Comparison of ENCODE assay signal across 8 cellular contexts in the genomic region with DNA sequence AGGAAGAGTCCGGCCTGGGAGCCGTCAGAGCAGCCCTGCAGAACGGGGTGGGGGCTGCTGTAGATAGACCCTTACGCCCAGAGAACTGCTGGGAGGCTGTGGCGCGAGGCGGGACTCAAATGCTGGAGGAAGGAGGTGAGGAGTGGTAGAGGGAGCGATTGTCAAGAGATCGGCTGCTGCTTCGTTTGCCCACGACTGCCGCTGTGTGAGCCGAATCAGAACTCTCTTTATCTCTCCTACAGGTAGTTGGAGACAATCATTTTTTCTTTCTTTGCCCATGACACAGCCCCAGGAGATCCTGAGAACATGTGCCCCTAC. TPM values are rescaled to one million over a fixed set of nuclear protein-coding genes. Genes with fewer than 3 reads are reported as not detected.
A peak's percentile ranks its signal among the peaks of the same experiment; 100 is the strongest.
DNase-seq lines count a peak whose midpoint lies in the region; ATAC-seq, FAIRE-seq and TF ChIP-seq lines count a peak whose summit lies in the region.

No MANE protein-coding gene starts in this region.

- no peak for DNase-seq in activated CD8-positive, alpha-beta memory T cell treated with anti-CD3 and anti-CD28 coated beads, Interleukin-2, amount 10 ng/mL, durations not matched to agents 7 days and 5 days
- no peak for DNase-seq in activated CD8-positive, alpha-beta memory T cell treated with anti-CD3 and anti-CD28 coated beads, Interleukin-2, amount 50 U/mL, for 48 hours
- DNase-seq in activated naive CD8-positive, alpha-beta T cell treated with anti-CD3 and anti-CD28 coated beads, Interleukin-2, amount 50 U/mL, for 24 hours: peak; percentile 38
- DNase-seq in keratinocyte (ENCODE audit: low read depth, low spot score) (no peak), stomach (no peak)

- peak overlapping the region; percentile 96 for H2AFZ ChIP-seq in keratinocyte (ENCODE audit: control insufficient read depth, low read length)

- H3K27ac ChIP-seq in keratinocyte (ENCODE audit: control insufficient read depth, insufficient read depth, low read length) (peak overlapping the region; percentile 92), stomach (peak overlapping the region; percentile 80 to 94 (median 92))

- H3K4me1 Mint-ChIP-seq in activated CD8-positive, alpha-beta memory T cell treated with anti-CD3 and anti-CD28 coated beads, Interleukin-2, amount 10 ng/mL, durations not matched to agents 7 days and 5 days: peaks cover 43% of the 10 kb centered on the region
- H3K4me1 Mint-ChIP-seq in activated naive CD8-positive, alpha-beta T cell treated with anti-CD3 and anti-CD28 coated beads, Interleukin-2, amount 50 U/mL, for 24 hours: peaks cover 64% of the 10 kb centered on the region

- peak overlapping the region; percentile 92 for H3K9ac ChIP-seq in keratinocyte (ENCODE audit: control insufficient read depth, extremely low read depth, insufficient read depth, low read length)

- peak overlapping the region; percentile 99 for H3K4me2 ChIP-seq in keratinocyte (ENCODE audit: control insufficient read depth, extremely low read depth, insufficient read depth, low read depth, low read length)

- intact Hi-C loops in stomach (cut with DNase I; ENCODE audit: low total_unique reads): no loop called here

- ATAC-seq in activated CD8-positive, alpha-beta memory T cell treated with anti-CD3 and anti-CD28 coated beads, Interleukin-2, amount 10 ng/mL, durations not matched to agents 7 days and 5 days: peak; percentile 28
- peak; percentile 17 for ATAC-seq in activated naive CD8-positive, alpha-beta T cell treated with anti-CD3 and anti-CD28 coated beads, Interleukin-2, amount 50 U/mL, for 24 hours
- ATAC-seq in HG02678 (IDR thresholded peaks at IDR 0.05; ENCODE audit: unreplicated experiment): no peak
- ATAC-seq in GM18868 (IDR thresholded peaks at IDR 0.05; ENCODE audit: unreplicated experiment): no peak

- peaks cover 43% of the 10 kb centered on the region for H3K79me2 ChIP-seq in keratinocyte (ENCODE audit: control insufficient read depth, insufficient read depth, low read length)

- 0 to 1% (median 0%) methylated on average over 12 to 13 of the region's 13 CpGs for WGBS in stomach, 5 donors

- no peak for FAIRE-seq in keratinocyte (lab: Jason Lieb, UNC)

- H3K9me3 ChIP-seq in keratinocyte (ENCODE audit: control insufficient read depth, low read depth, low read length) (no peaks in the 10 kb centered on the region), stomach (no peaks in the 10 kb centered on the region)

- H3K36me3 Mint-ChIP-seq in activated CD8-positive, alpha-beta memory T cell treated with anti-CD3 and anti-CD28 coated beads, Interleukin-2, amount 10 ng/mL, durations not matched to agents 7 days and 5 days: peaks cover 22% of the 10 kb centered on the region
- H3K36me3 Mint-ChIP-seq in activated naive CD8-positive, alpha-beta T cell treated with anti-CD3 and anti-CD28 coated beads, Interleukin-2, amount 50 U/mL, for 24 hours (ENCODE audit: low read depth): peaks cover 30% of the 10 kb centered on the region

- TF ChIP-seq CTCF in LNCAP (IDR thresholded peaks at IDR 0.05): peak; percentile 19; the same call in 1 of the 2 replicates
- peak in 1 of 3 experiments; percentile 40 for TF ChIP-seq CTCF in keratinocyte (optimal IDR thresholded peaks at IDR 0.05 in 1 of 3, IDR thresholded peaks at IDR 0.05 in 1 of 3, conservative IDR thresholded peaks at IDR 0.05 in 1 of 3; ENCODE audit: extremely low read depth in 1 of 3, insufficient read depth in 2 of 3, low read length in 3 of 3)
- no peak for TF ChIP-seq CTCF in stomach (IDR thresholded peaks at IDR 0.05)

- TF ChIP-seq POLR2A in stomach (IDR thresholded peaks at IDR 0.05): no peak

- H3K27me3 Mint-ChIP-seq in activated CD8-positive, alpha-beta memory T cell treated with anti-CD3 and anti-CD28 coated beads, Interleukin-2, amount 10 ng/mL, durations not matched to agents 7 days and 5 days: no peaks in the 10 kb centered on the region
- no peaks in the 10 kb centered on the region for H3K27me3 Mint-ChIP-seq in activated naive CD8-positive, alpha-beta T cell treated with anti-CD3 and anti-CD28 coated beads, Interleukin-2, amount 50 U/mL, for 24 hours

- peak overlapping the region; percentile 85 for H3K27ac Mint-ChIP-seq in activated CD8-positive, alpha-beta memory T cell treated with anti-CD3 and anti-CD28 coated beads, Interleukin-2, amount 10 ng/mL, durations not matched to agents 7 days and 5 days
- H3K27ac Mint-ChIP-seq in activated naive CD8-positive, alpha-beta T cell treated with anti-CD3 and anti-CD28 coated beads, Interleukin-2, amount 50 U/mL, for 24 hours: peak overlapping the region; percentile 93

- H3K27me3 ChIP-seq in keratinocyte (ENCODE audit: control insufficient read depth, extremely low read depth, insufficient read depth, low read length): no peaks in the 10 kb centered on the region
- H3K27me3 ChIP-seq in stomach: no peaks in the 10 kb centered on the region

- H3K36me3 ChIP-seq in keratinocyte (ENCODE audit: control insufficient read depth in 2 of 2, extremely low read depth in 1 of 2, insufficient read depth in 2 of 2, low read length in 2 of 2) (peaks cover 7% of the 10 kb centered on the region in 2 experiments), stomach (peaks cover 9 to 16% (median 15%) of the 10 kb centered on the region in 4 donors)

- dilution Hi-C loops in keratinocyte (cut with MboI; ENCODE audit: extremely low pct_ligation_motif_present, low sequenced_read_pairs): no loop called here

- peak overlapping the region; percentile 97 for H3K4me3 Mint-ChIP-seq in activated CD8-positive, alpha-beta memory T cell treated with anti-CD3 and anti-CD28 coated beads, Interleukin-2, amount 10 ng/mL, durations not matched to agents 7 days and 5 days
- H3K4me3 Mint-ChIP-seq in activated naive CD8-positive, alpha-beta T cell treated with anti-CD3 and anti-CD28 coated beads, Interleukin-2, amount 50 U/mL, for 24 hours: peak overlapping the region; percentile 98

- H3K9me1 ChIP-seq in keratinocyte (ENCODE audit: control insufficient read depth, extremely low read depth, insufficient read depth, low read length): no peaks in the 10 kb centered on the region

- H3K4me3 ChIP-seq in keratinocyte (ENCODE audit: control insufficient read depth in 2 of 3, extremely low read depth in 1 of 3, insufficient read depth in 2 of 3, low read depth in 1 of 3, low read length in 3 of 3) (peak overlapping the region; percentile 70 to 98 (median 96)), stomach (peak overlapping the region; percentile 86 to 98 (median 92))

- H3K4me1 ChIP-seq in keratinocyte (ENCODE audit: control insufficient read depth, extremely low read depth, insufficient read depth, low read length): peaks cover 34% of the 10 kb centered on the region
- peaks cover 16 to 65% (median 44%) of the 10 kb centered on the region in 4 donors for H3K4me1 ChIP-seq in stomach

- no peak for TF ChIP-seq EP300 in stomach (IDR thresholded peaks at IDR 0.05)

- no peaks in the 10 kb centered on the region for H3K9me3 Mint-ChIP-seq in activated CD8-positive, alpha-beta memory T cell treated with anti-CD3 and anti-CD28 coated beads, Interleukin-2, amount 10 ng/mL, durations not matched to agents 7 days and 5 days (ENCODE audit: low read depth)
- H3K9me3 Mint-ChIP-seq in activated naive CD8-positive, alpha-beta T cell treated with anti-CD3 and anti-CD28 coated beads, Interleukin-2, amount 50 U/mL, for 24 hours: no peaks in the 10 kb centered on the region

- H4K20me1 ChIP-seq in keratinocyte (ENCODE audit: control insufficient read depth, extremely low read depth, insufficient read depth, low read length): no peaks in the 10 kb centered on the region

- CTCF ChIA-PET in activated CD8-positive, alpha-beta memory T cell treated with anti-CD3 and anti-CD28 coated beads, Interleukin-2, amount 10 ng/mL, durations not matched to agents 7 days and 5 days (lab: Charles Lee): interaction anchor here (0.9 to 2.5 kb wide), 9 partner anchors 25 to 484 kb away, joined by 3 to 13 read pairs (median 3); a partner anchor contains a TSS

RNA-seq across cellular contexts. Expression of a gene that starts 0.4 kb away (rescaled TPM):
- total RNA-seq in activated CD8-positive, alpha-beta memory T cell treated with anti-CD3 and anti-CD28 coated beads, Interleukin-2, amount 10 ng/mL, durations not matched to agents 7 days and 5 days: 10 to 100 TPM; 14.2 to 18.9 TPM
- polyA plus RNA-seq in keratinocyte (4.3 to 6.6 TPM (median 4.8 TPM) in 3 replicates), stomach (1 to 10 TPM; 1.9 to 3.8 (median 2.7) TPM)
- 2.6 TPM for polyA plus RNA-seq in keratinocyte (2011; ENCODE audit: low read depth)
- 3.0 and 4.8 TPM in 2 replicates for polyA plus RNA-seq in keratinocyte (2011; cell fraction: cytosol; rRNA removed)
- 10.7 and 11.3 TPM in 2 replicates for polyA plus RNA-seq in keratinocyte (2011; cell fraction: nucleus; rRNA removed)
- 3.6 and 4.8 TPM in 2 replicates for polyA plus RNA-seq in keratinocyte (2012; ENCODE audit: low replicate concordance)
- 9.1 to 16.4 TPM (median 14.9 TPM) in 3 replicates for polyA minus RNA-seq in keratinocyte
- polyA minus RNA-seq in keratinocyte (2011; cell fraction: cytosol; rRNA and poly(A)+ RNA removed): 6.5 TPM
- polyA minus RNA-seq in keratinocyte (2011; cell fraction: nucleus; rRNA and poly(A)+ RNA removed): 8.7 and 10.6 TPM in 2 replicates
- 10 to 100 TPM in 2 of 5 donors, 1 to 10 TPM in 3; 5.1 to 39.1 (median 6.2) TPM for total RNA-seq in stomach

RNA-seq across cellular contexts. Expression of a gene that starts 26.6 kb away (rescaled TPM):
- total RNA-seq in activated CD8-positive, alpha-beta memory T cell treated with anti-CD3 and anti-CD28 coated beads, Interleukin-2, amount 10 ng/mL, durations not matched to agents 7 days and 5 days: 1,000 to 10,000 TPM; 1,251 to 1,331 TPM
- polyA plus RNA-seq in keratinocyte (2,272 to 2,722 TPM (median 2,671 TPM) in 3 replicates), stomach (1,000 to 10,000 TPM; 3,146 to 4,806 (median 4,080) TPM)
- 2,111 TPM for polyA plus RNA-seq in keratinocyte (2011; ENCODE audit: low read depth)
- 2,958 and 3,580 TPM in 2 replicates for polyA plus RNA-seq in keratinocyte (2011; cell fraction: cytosol; rRNA removed)
- polyA plus RNA-seq in keratinocyte (2011; cell fraction: nucleus; rRNA removed): 591 and 603 TPM in 2 replicates
- polyA plus RNA-seq in keratinocyte (2012; ENCODE audit: low replicate concordance): 2,339 and 3,674 TPM in 2 replicates
- polyA minus RNA-seq in keratinocyte: 715 to 1,260 TPM (median 822 TPM) in 3 replicates
- polyA minus RNA-seq in keratinocyte (2011; cell fraction: cytosol; rRNA and poly(A)+ RNA removed): 1,132 TPM
- 139 and 149 TPM in 2 replicates for polyA minus RNA-seq in keratinocyte (2011; cell fraction: nucleus; rRNA and poly(A)+ RNA removed)
- total RNA-seq in stomach: 1,000 to 10,000 TPM in 4 of 5 donors, 100 to 1,000 TPM in 1; 187 to 1,693 (median 1,211) TPM

RNA-seq across cellular contexts. Expression of a gene that starts 26.7 kb away (rescaled TPM):
- 10 to 100 TPM; 25.5 to 27.7 TPM for total RNA-seq in activated CD8-positive, alpha-beta memory T cell treated with anti-CD3 and anti-CD28 coated beads, Interleukin-2, amount 10 ng/mL, durations not matched to agents 7 days and 5 days
- polyA plus RNA-seq in keratinocyte (5.2 to 11.6 TPM (median 7.2 TPM) in 3 replicates), stomach (10 to 100 TPM; 12.8 to 15.0 (median 13.0) TPM)
- 26.7 TPM for polyA plus RNA-seq in keratinocyte (2011; ENCODE audit: low read depth)
- polyA plus RNA-seq in keratinocyte (2011; cell fraction: cytosol; rRNA removed): 4.5 and 7.3 TPM in 2 replicates
- polyA plus RNA-seq in keratinocyte (2011; cell fraction: nucleus; rRNA removed): 22.8 and 27.7 TPM in 2 replicates
- polyA plus RNA-seq in keratinocyte (2012; ENCODE audit: low replicate concordance): 12.5 and 16.9 TPM in 2 replicates
- polyA minus RNA-seq in keratinocyte: 7.7 to 15.3 TPM (median 8.0 TPM) in 3 replicates
- polyA minus RNA-seq in keratinocyte (2011; cell fraction: cytosol; rRNA and poly(A)+ RNA removed): 8.2 TPM
- 17.3 and 20.0 TPM in 2 replicates for polyA minus RNA-seq in keratinocyte (2011; cell fraction: nucleus; rRNA and poly(A)+ RNA removed)
- total RNA-seq in stomach: 100 to 1,000 TPM in 1 of 5 donors, 10 to 100 TPM in 3, 1 to 10 TPM in 1; 7.2 to 138 (median 28.6) TPM

RNA-seq across cellular contexts. Expression of a gene that starts 27.7 kb away (rescaled TPM):
- 10 to 100 TPM; 12.1 to 26.0 TPM for total RNA-seq in activated CD8-positive, alpha-beta memory T cell treated with anti-CD3 and anti-CD28 coated beads, Interleukin-2, amount 10 ng/mL, durations not matched to agents 7 days and 5 days
- polyA plus RNA-seq in keratinocyte (7.1 to 14.2 TPM (median 9.5 TPM) in 3 replicates), stomach (10 to 100 TPM; 10.1 to 15.3 (median 12.9) TPM)
- 2.4 TPM for polyA plus RNA-seq in keratinocyte (2011; ENCODE audit: low read depth)
- polyA plus RNA-seq in keratinocyte (2011; cell fraction: cytosol; rRNA removed): 5.4 and 8.5 TPM in 2 replicates
- polyA plus RNA-seq in keratinocyte (2011; cell fraction: nucleus; rRNA removed): 16.8 and 24.0 TPM in 2 replicates
- 7.5 and 9.3 TPM in 2 replicates for polyA plus RNA-seq in keratinocyte (2012; ENCODE audit: low replicate concordance)
- polyA minus RNA-seq in keratinocyte: 7.3 to 12.3 TPM (median 8.2 TPM) in 3 replicates
- polyA minus RNA-seq in keratinocyte (2011; cell fraction: cytosol; rRNA and poly(A)+ RNA removed): 14.0 TPM
- polyA minus RNA-seq in keratinocyte (2011; cell fraction: nucleus; rRNA and poly(A)+ RNA removed): 13.7 and 15.5 TPM in 2 replicates
- 10 to 100 TPM in 4 of 5 donors, 1 to 10 TPM in 1; 4.7 to 36.2 (median 22.0) TPM for total RNA-seq in stomach

Comparison
In these comparisons a context has a peak if more than half of its experiments do, and no peak if none do; other contexts are left out.
1. ATAC-seq: peak in activated CD8-positive, alpha-beta memory T cell treated with anti-CD3 and anti-CD28 coated beads, Interleukin-2, amount 10 ng/mL, durations not matched to agents 7 days and 5 days (single experiment) and activated naive CD8-positive, alpha-beta T cell treated with anti-CD3 and anti-CD28 coated beads, Interleukin-2, amount 50 U/mL, for 24 hours (single experiment); none in HG02678 (single experiment) and GM18868 (single experiment).